ENCODE assay signal across 18 cellular contexts in the genomic region with DNA sequence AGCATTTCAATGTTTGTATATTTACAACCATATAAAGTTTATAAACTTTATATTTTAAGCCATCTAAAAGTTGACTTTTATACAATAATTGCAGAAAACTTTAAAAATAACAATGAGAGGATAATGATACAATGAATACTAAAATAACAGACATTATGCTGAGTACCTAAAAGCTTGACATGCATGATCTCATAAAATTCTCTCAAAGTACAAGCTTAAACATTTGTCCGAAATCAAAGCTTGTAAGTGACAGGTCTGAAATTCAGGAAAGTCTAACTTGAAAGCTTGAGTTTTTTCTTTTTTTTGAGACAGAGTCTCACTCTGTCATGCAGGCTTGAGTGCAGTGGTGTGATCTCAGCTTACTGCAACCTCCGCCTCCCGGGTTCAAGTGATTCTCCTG.
"Had no signal": no experiment of that assay in that cellular context is flagged by ENCODE, and none has a peak within 500 bp of the region (broad histone marks: within the 10 kb centered on the region; RNA-seq: fewer than 3 reads in every experiment).

No MANE protein-coding gene starts in this region.

- H3K27ac Mint-ChIP-seq: immature natural killer cell, naive B cell, nephron had no signal

- DNase-seq: effector memory CD4-positive, alpha-beta T cell; immature natural killer cell; left lung; mesenchymal stem cell; naive B cell; occipital lobe; sigmoid colon; small intestine; stimulated activated CD4-positive, alpha-beta T cell treated with anti-CD3 and anti-CD28 coated beads, Interleukin-2, amount 100 ng/mL, for 48 hours; stimulated activated naive CD8-positive, alpha-beta T cell treated with anti-CD3 and anti-CD28 coated beads, Interleukin-15, Interleukin-2, amounts not matched to agents 100 U/mL and 50 U/mL, for 24 hours; testis; transverse colon had no signal

- H3K4me1 Mint-ChIP-seq: central memory CD8-positive, alpha-beta T cell; immature natural killer cell; naive B cell had no signal

- H3K27ac ChIP-seq: esophagus muscularis mucosa, left lung, sigmoid colon, testis, transverse colon had no signal

- H3K9me3 ChIP-seq: esophagus muscularis mucosa, left lung, sigmoid colon, testis, transverse colon had no signal

- H3K9me3 Mint-ChIP-seq: central memory CD8-positive, alpha-beta T cell; immature natural killer cell; naive B cell; nephron had no signal

- H3K4me1 ChIP-seq: left lung, testis had no signal

- H3K27me3 ChIP-seq: esophagus muscularis mucosa, left lung, sigmoid colon, testis, transverse colon had no signal

- H3K27me3 Mint-ChIP-seq: central memory CD8-positive, alpha-beta T cell had no signal

- H3K4me3 Mint-ChIP-seq: central memory CD8-positive, alpha-beta T cell; immature natural killer cell; naive B cell; nephron had no signal

- H3K4me3 ChIP-seq: esophagus muscularis mucosa, left lung, lung, sigmoid colon, testis, transverse colon had no signal

- FAIRE-seq: endometrium, keratinocyte, small intestine had no signal

- ATAC-seq: left lung; stimulated activated naive CD8-positive, alpha-beta T cell treated with anti-CD3 and anti-CD28 coated beads, Interleukin-15, Interleukin-2, amounts not matched to agents 100 U/mL and 50 U/mL, for 24 hours had no signal

- H3K36me3 Mint-ChIP-seq: naive B cell had no signal
